8 cellular contexts compared by ENCODE assay signal in the genomic region with DNA sequence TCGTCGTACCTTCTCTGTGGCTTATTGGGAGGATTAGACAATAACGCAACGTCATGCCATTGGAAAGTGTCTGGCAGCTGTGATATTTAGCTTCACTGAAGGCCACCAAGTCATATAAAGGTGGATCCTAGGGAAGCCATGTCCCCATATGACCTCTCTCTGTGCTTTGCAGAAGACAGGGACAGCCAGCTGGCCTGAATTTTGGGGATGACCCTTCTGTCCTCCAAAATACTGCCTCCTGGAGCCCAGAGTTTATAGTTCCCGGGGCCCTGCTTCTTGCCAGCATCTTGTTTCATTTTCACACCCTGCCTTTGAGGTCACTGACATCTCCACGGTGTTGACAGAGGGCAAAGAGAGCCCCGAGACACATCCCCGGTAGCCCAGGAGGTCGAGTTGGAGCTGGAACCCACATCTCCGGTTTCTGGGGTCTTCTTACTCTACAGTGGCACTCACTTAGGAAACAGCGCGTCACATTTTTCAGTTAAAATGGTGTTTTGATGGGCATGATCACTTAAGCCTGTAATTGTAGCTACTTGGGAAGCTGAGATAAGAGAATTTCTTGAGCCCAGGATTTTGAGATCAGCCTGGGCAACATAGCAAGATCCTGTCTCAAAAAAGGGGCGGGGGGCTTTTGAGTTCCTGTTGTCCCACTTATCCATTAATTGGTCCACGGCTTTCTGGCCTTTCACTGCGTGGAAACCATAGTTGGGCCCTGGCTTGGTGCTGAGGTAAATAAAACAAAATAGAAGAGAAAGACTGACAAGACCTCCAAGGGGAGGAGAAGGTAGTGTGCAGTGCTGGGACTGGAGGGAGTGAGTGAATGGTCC.
"Had no signal": no experiment of that assay in that cellular context is flagged by ENCODE, and none has a peak within 500 bp of the region (broad histone marks: within the 10 kb centered on the region; RNA-seq: fewer than 3 reads in every experiment).

No MANE protein-coding gene starts in this region.

- H3K4me1 Mint-ChIP-seq: IgD-negative memory B cell had no signal

- H3K4me1 ChIP-seq: HAP-1 had no signal

- H3K27ac ChIP-seq: GM23248 had no signal

- H3K9me3 ChIP-seq: HAP-1 had no signal

- FAIRE-seq: HTR-8/SVneo had no signal

- H3K4me3 Mint-ChIP-seq: HFFc6, IgD-negative memory B cell had no signal

- H3K36me3 Mint-ChIP-seq: IgD-negative memory B cell had no signal

- DNase-seq: GM23248, GOT3, H7, HFFc6 had no signal

- H3K9ac ChIP-seq: GM23248 had no signal

- H3K36me3 ChIP-seq: HAP-1 had no signal

- H3K4me3 ChIP-seq: GM23248, HAP-1 had no signal

- H3K27ac Mint-ChIP-seq: HFFc6, IgD-negative memory B cell had no signal

- ATAC-seq: HCT116 had no signal

- H2AFZ ChIP-seq: GM23248 had no signal
